In genomic region chr15:65960586-65960985, GRCh38 we compare ENCODE assay signal across 3 cellular contexts.
A peak's percentile ranks its signal among the peaks of the same experiment; 100 is the strongest.
TF ChIP-seq lines count a peak whose summit lies in the region.

No MANE protein-coding gene starts in this region.

TF ChIP-seq in HepG2, 621 proteins besides CTCF, POLR2A, EP300 and RAD21 (continued from another document):
- TF ChIP-seq MAFF (IDR thresholded peaks at IDR 0.05; ENCODE audit: low read depth, low read length) (0 out of 2 replicates have a peak, but pooled peaks have one; percentile 9), ZNF20 (CRISPR knock-in tag; IDR thresholded peaks at IDR 0.05) (no peak), HNRNPUL1 (IDR thresholded peaks at IDR 0.05; ENCODE audit: low read depth, low read length) (no peak), HOXD1 (CRISPR knock-in tag; IDR thresholded peaks at IDR 0.05) (no peak), ZNF749 (CRISPR knock-in tag; IDR thresholded peaks at IDR 0.05; ENCODE audit: borderline replicate concordance) (no peak), DNMT3B (CRISPR knock-in tag; conservative IDR thresholded peaks at IDR 0.05) (no peak), ZNF615 (CRISPR knock-in tag; IDR thresholded peaks at IDR 0.05; ENCODE audit: borderline replicate concordance) (no peak), RNF2 (conservative IDR thresholded peaks at IDR 0.05; ENCODE audit: low read depth) (no peak), MAFK (conservative IDR thresholded peaks at IDR 0.05 in 1 of 2, IDR thresholded peaks at IDR 0.05 in 1 of 2; ENCODE audit: low read length in 2 of 2) (peak; percentile 22 to 57; a peak in 2 of 4 replicates)

TF ChIP-seq in GM12878, 131 proteins besides CTCF, POLR2A, EP300 and RAD21 (continued from another document):
- TF ChIP-seq CUX1 (IDR thresholded peaks at IDR 0.05; ENCODE audit: insufficient replicate concordance, low read depth, low read length) (no peak), SRF (IDR thresholded peaks at IDR 0.05; ENCODE audit: low read depth in 2 of 2, low read length in 2 of 2) (no peak), TCF3 (IDR thresholded peaks at IDR 0.05; ENCODE audit: borderline replicate concordance, insufficient read depth, low read depth, low read length) (no peak), SIN3A (IDR thresholded peaks at IDR 0.05; ENCODE audit: low read depth, low read length) (no peak), CBFB (IDR thresholded peaks at IDR 0.05; ENCODE audit: low read depth) (no peak), FOXM1 (IDR thresholded peaks at IDR 0.05; ENCODE audit: low read depth, low read length) (no peak), BRCA1 (IDR thresholded peaks at IDR 0.05; ENCODE audit: low read depth, low read length) (no peak), MTA3 (IDR thresholded peaks at IDR 0.05; ENCODE audit: borderline replicate concordance, low read length) (no peak)

TF ChIP-seq in HEK293T, 16 proteins besides CTCF, POLR2A, EP300 and RAD21 (continued from another document):
- TF ChIP-seq LEF1 (IDR thresholded peaks at IDR 0.05; ENCODE audit: borderline replicate concordance) = no peak
- TF ChIP-seq BHLHE40 (IDR thresholded peaks at IDR 0.05; ENCODE audit: borderline replicate concordance) = no peak
- TF ChIP-seq ARNT (IDR thresholded peaks at IDR 0.05) = no peak
- TF ChIP-seq HDGF (IDR thresholded peaks at IDR 0.05; ENCODE audit: borderline replicate concordance) = no peak
- TF ChIP-seq L3MBTL2 (conservative IDR thresholded peaks at IDR 0.05) = no peak
- TF ChIP-seq NFRKB (IDR thresholded peaks at IDR 0.05) = no peak
- TF ChIP-seq ELF4 (IDR thresholded peaks at IDR 0.05) = no peak
- no peak for TF ChIP-seq FOXK2 (IDR thresholded peaks at IDR 0.05)
